In the genomic region with DNA sequence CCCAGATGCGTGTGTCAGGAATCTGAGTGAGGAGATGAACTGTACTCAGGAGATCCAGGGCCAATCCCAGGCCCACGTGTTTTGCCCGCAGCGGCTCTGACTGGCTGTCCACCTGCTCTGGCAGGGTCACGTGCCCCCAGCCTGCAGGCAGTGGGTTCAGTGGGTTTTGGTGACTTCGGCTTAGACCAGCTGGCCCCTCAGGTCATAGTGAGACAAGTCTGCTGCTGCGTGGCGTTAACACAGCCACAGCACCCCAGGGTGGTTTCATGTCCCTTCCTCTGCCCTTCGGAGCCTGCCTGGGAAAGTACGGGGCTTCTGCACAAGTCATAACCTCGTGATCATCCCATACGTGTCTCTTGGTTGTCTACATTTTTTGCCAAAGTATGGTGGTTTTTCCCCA, we compare ENCODE assay signal across 8 cellular contexts. TPM values are rescaled to one million over a fixed set of nuclear protein-coding genes. Genes with fewer than 3 reads are reported as not detected.
DNase-seq lines count a peak whose midpoint lies in the region; ATAC-seq and TF ChIP-seq lines count a peak whose summit lies in the region.
"Had no signal": no experiment of that assay in that cellular context is flagged by ENCODE, and none has a peak within 500 bp of the region (broad histone marks: within the 10 kb centered on the region; RNA-seq: fewer than 3 reads in every experiment).

No MANE protein-coding gene starts in this region.

- peak overlapping the region in 3 of 4 donors; percentile 77 to 81 (median 79) for H3K27ac ChIP-seq in gastrocnemius medialis

- ATAC-seq in GM18502 (IDR thresholded peaks at IDR 0.05; ENCODE audit: poor library complexity, unreplicated experiment): peak; percentile 27
- peak; percentile 35 for ATAC-seq in HG03060 (IDR thresholded peaks at IDR 0.05; ENCODE audit: low read depth, unreplicated experiment)
- no peak for ATAC-seq in central memory CD8-positive, alpha-beta T cell (replicated peaks; ENCODE audit: extremely low read depth, poor library complexity, severe bottlenecking)
- ATAC-seq in gastrocnemius medialis: no peak
- no peak for ATAC-seq in GM21447 (IDR thresholded peaks at IDR 0.05; ENCODE audit: unreplicated experiment)
- ATAC-seq in HG03521 (IDR thresholded peaks at IDR 0.05; ENCODE audit: unreplicated experiment): no peak

- H3K9me3 Mint-ChIP-seq in central memory CD8-positive, alpha-beta T cell: no peaks in the 10 kb centered on the region

- H3K4me1 Mint-ChIP-seq in central memory CD8-positive, alpha-beta T cell: peaks cover 74% of the 10 kb centered on the region

- H3K4me3 Mint-ChIP-seq in central memory CD8-positive, alpha-beta T cell: peak overlapping the region; percentile 81

- no peak for TF ChIP-seq POLR2A in gastrocnemius medialis (IDR thresholded peaks at IDR 0.05)

- H3K4me3 ChIP-seq in gastrocnemius medialis: peak overlapping the region in 1 of 4 donors; percentile 76

- peaks cover 56 to 67% of the 10 kb centered on the region in 2 donors for H3K4me1 ChIP-seq in gastrocnemius medialis

- peaks cover 19% of the 10 kb centered on the region for H3K36me3 Mint-ChIP-seq in central memory CD8-positive, alpha-beta T cell (ENCODE audit: insufficient read depth)

- no peaks in the 10 kb centered on the region for H3K27me3 ChIP-seq in gastrocnemius medialis

- intact Hi-C loops in gastrocnemius medialis (cut with DNase I; ENCODE audit: low total_unique reads): loop anchor here (5.0 kb wide), 1 partner anchor 350 kb away; the partner anchor contains the start of genes DDX51 and NOC4L

- H3K9me3 ChIP-seq in gastrocnemius medialis: no peaks in the 10 kb centered on the region

- H3K27ac Mint-ChIP-seq in central memory CD8-positive, alpha-beta T cell (ENCODE audit: low read depth): peak overlapping the region; percentile 54

- no peaks in the 10 kb centered on the region for H3K27me3 Mint-ChIP-seq in central memory CD8-positive, alpha-beta T cell

- no peak for TF ChIP-seq CTCF in gastrocnemius medialis (IDR thresholded peaks at IDR 0.05 in 4 of 5, conservative IDR thresholded peaks at IDR 0.05 in 1 of 5)

- no peaks in the 10 kb centered on the region for H3K36me3 ChIP-seq in gastrocnemius medialis

- DNase-seq in central memory CD8-positive, alpha-beta T cell (ENCODE audit: low spot score in 2 of 2): no peak
- DNase-seq in gastrocnemius medialis: no peak
- DNase-seq in stimulated activated CD4-positive, alpha-beta T cell treated with anti-CD3 and anti-CD28 coated beads, Interleukin-15, amount 100 ng/mL, for 24 hours: no peak
- DNase-seq: SHP77 had no signal

- in situ Hi-C loops in gastrocnemius medialis (cut with MboI; ENCODE audit: low sequenced_read_pairs in 4 of 4): no loop called here

RNA-seq across cellular contexts. Expression of gene FBRSL1, which starts 2.6 kb away (rescaled TPM):
- 10 to 100 TPM in 3 of 4 donors, 1 to 10 TPM in 1; 8.4 to 29.4 (median 22.8) TPM for total RNA-seq in gastrocnemius medialis

Comparison
In these comparisons a context has a peak if more than half of its experiments do, and no peak if none do; other contexts are left out.
1. ATAC-seq: peak in GM18502 (single experiment) and HG03060 (single experiment); none in central memory CD8-positive, alpha-beta T cell (single experiment), gastrocnemius medialis (0 of 2), GM21447 (single experiment) and HG03521 (single experiment).